In genomic region chr18:12060182-12060870, GRCh38 we compare ENCODE assay signal across 2 cellular contexts.
TF ChIP-seq lines count a peak whose summit lies in the region.

No MANE protein-coding gene starts in this region.

TF ChIP-seq in IMR-90, 13 proteins besides CTCF, POLR2A, EP300 and RAD21:
- no peak for TF ChIP-seq USF2 (IDR thresholded peaks at IDR 0.05; ENCODE audit: low read depth, low read length)
- TF ChIP-seq ELK1 (IDR thresholded peaks at IDR 0.05; ENCODE audit: borderline replicate concordance, low read depth, low read length): no peak
- TF ChIP-seq CEBPB (IDR thresholded peaks at IDR 0.05; ENCODE audit: low read depth, low read length): no peak
- no peak for TF ChIP-seq RCOR1 (IDR thresholded peaks at IDR 0.05; ENCODE audit: insufficient replicate concordance, low read length)
- no peak for TF ChIP-seq NFE2L2 (IDR thresholded peaks at IDR 0.05; ENCODE audit: low read depth, low read length)
- TF ChIP-seq MAFK (IDR thresholded peaks at IDR 0.05; ENCODE audit: low read depth, low read length): no peak
- TF ChIP-seq CHD1 (IDR thresholded peaks at IDR 0.05; ENCODE audit: low read depth, low read length): no peak
- no peak for TF ChIP-seq FOS (IDR thresholded peaks at IDR 0.05; ENCODE audit: low read depth, low read length)

TF ChIP-seq in SK-N-SH treated with all-trans-retinoic acid at 6 μM for 48 hours, 23 proteins besides CTCF, POLR2A, EP300 and RAD21 (continued from another document):
- TF ChIP-seq POU6F1 (CRISPR knock-in tag; IDR thresholded peaks at IDR 0.05; ENCODE audit: borderline replicate concordance, low read depth) (no peak), ZNF565 (CRISPR knock-in tag; conservative IDR thresholded peaks at IDR 0.05; ENCODE audit: low read depth) (no peak), PATZ1 (CRISPR knock-in tag; IDR thresholded peaks at IDR 0.05; ENCODE audit: borderline replicate concordance) (no peak), TCF4 (CRISPR knock-in tag; IDR thresholded peaks at IDR 0.05; ENCODE audit: borderline replicate concordance) (no peak), CSRNP3 (CRISPR knock-in tag; IDR thresholded peaks at IDR 0.05) (no peak), TOX (CRISPR knock-in tag; IDR thresholded peaks at IDR 0.05; ENCODE audit: borderline replicate concordance) (no peak), TSHZ2 (CRISPR knock-in tag; IDR thresholded peaks at IDR 0.05) (no peak), BACH2 (CRISPR knock-in tag; IDR thresholded peaks at IDR 0.05; ENCODE audit: borderline replicate concordance) (no peak), ZNF8 (CRISPR knock-in tag; IDR thresholded peaks at IDR 0.05) (no peak), ARNTL (CRISPR knock-in tag; IDR thresholded peaks at IDR 0.05; ENCODE audit: borderline replicate concordance, low read depth) (no peak), ZC3H10 (CRISPR knock-in tag; IDR thresholded peaks at IDR 0.05) (no peak), GLIS3 (CRISPR knock-in tag; IDR thresholded peaks at IDR 0.05) (no peak), OSR1 (CRISPR knock-in tag; IDR thresholded peaks at IDR 0.05) (no peak), ZNF70 (CRISPR knock-in tag; IDR thresholded peaks at IDR 0.05) (no peak), ISL1 (CRISPR knock-in tag; IDR thresholded peaks at IDR 0.05) (no peak), PPARA (CRISPR knock-in tag; IDR thresholded peaks at IDR 0.05; ENCODE audit: borderline replicate concordance) (no peak), CSDC2 (CRISPR knock-in tag; IDR thresholded peaks at IDR 0.05) (no peak)
